1 cellular context compared by ENCODE assay signal in genomic region chr3:84998545-84998944, GRCh38.
TF ChIP-seq lines count a peak whose summit lies in the region.

No MANE protein-coding gene starts in this region.

TF ChIP-seq in GM23338, 12 proteins besides CTCF, POLR2A, EP300 and RAD21 (continued from another document):
- no peak for TF ChIP-seq STAT1 (IDR thresholded peaks at IDR 0.05; ENCODE audit: unreplicated experiment)
- TF ChIP-seq EZH2 (IDR thresholded peaks at IDR 0.05; ENCODE audit: low read depth, unreplicated experiment): no peak
